ENCODE assay signal across 9 cellular contexts in genomic region chr18:48955528-48956261, GRCh38. TPM values are rescaled to one million over a fixed set of nuclear protein-coding genes. Genes with fewer than 3 reads are reported as not detected.
DNase-seq lines count a peak whose midpoint lies in the region; ATAC-seq and TF ChIP-seq lines count a peak whose summit lies in the region.
"Had no signal": no experiment of that assay in that cellular context is flagged by ENCODE, and none has a peak within 500 bp of the region (broad histone marks: within the 10 kb centered on the region; RNA-seq: fewer than 3 reads in every experiment).

No MANE protein-coding gene starts in this region.

- peaks cover 50% of the 10 kb centered on the region for H3K4me1 ChIP-seq in PC-9 (replicated peaks; ENCODE audit: insufficient read depth)
- H3K4me1 ChIP-seq in osteoblast (ENCODE audit: insufficient read depth, low read length): peaks cover 56% of the 10 kb centered on the region

- in situ Hi-C loops in KBM-7 (cut with MboI; ENCODE audit: low pct_unique_long_range_greater_than_20kb, low sequenced_read_pairs): no loop called here

- H3K4me1 Mint-ChIP-seq in CD4-positive, alpha-beta T cell (ENCODE audit: low read depth): peaks cover 30% of the 10 kb centered on the region

- H3K36me3 ChIP-seq in PC-9 (ENCODE audit: low read depth): no peaks in the 10 kb centered on the region
- H3K36me3 ChIP-seq in osteoblast (ENCODE audit: insufficient read depth, low read length): no peaks in the 10 kb centered on the region

- H3K4me3 Mint-ChIP-seq in CD4-positive, alpha-beta T cell: no peak overlapping the region

- POLR2A ChIA-PET in CD4-positive, alpha-beta T cell (lab: Charles Lee): interaction anchor here (0.9 to 2.2 kb wide), 5 partner anchors 11 to 142 kb away, joined by 3 to 10 read pairs (median 3); no protein-coding TSS in a partner anchor
- POLR2A ChIA-PET in PC-9 (lab: Charles Lee; ENCODE audit: unreplicated experiment) (interaction anchor here (0.6 to 0.8 kb wide), 3 partner anchors 36 to 66 kb away, joined by 3 to 7 read pairs (median 5); no protein-coding TSS in a partner anchor), GM10248 (lab: Yijun Ruan, JAX) (no interaction called here)

- no peak for ATAC-seq in CD4-positive, alpha-beta T cell (ENCODE audit: poor library complexity)
- ATAC-seq in esophagus mucosa: peak; percentile 2

- H3K27ac ChIP-seq in CD4-positive, alpha-beta T cell (ENCODE audit: low read depth, low read length): no peak overlapping the region
- peak overlapping the region; percentile 75 for H3K27ac ChIP-seq in PC-9
- H3K27ac ChIP-seq in osteoblast (ENCODE audit: low read depth, low read length): peak overlapping the region; percentile 96

- H3K9me3 ChIP-seq in CD4-positive, alpha-beta T cell (ENCODE audit: control insufficient read depth, low read length): no peaks in the 10 kb centered on the region
- H3K9me3 ChIP-seq in PC-9 (ENCODE audit: insufficient read depth, low read depth): no peaks in the 10 kb centered on the region
- H3K9me3 ChIP-seq in osteoblast (ENCODE audit: low read depth, low read length): no peaks in the 10 kb centered on the region

- peaks cover 12% of the 10 kb centered on the region for H3K36me3 Mint-ChIP-seq in CD4-positive, alpha-beta T cell (ENCODE audit: low read depth)

- H3K4me2 ChIP-seq in PC-9 (peak overlapping the region; percentile 58), osteoblast (ENCODE audit: insufficient read depth, low read length) (peak overlapping the region; percentile 58)

- intact Hi-C loops in CD4-positive, alpha-beta T cell (cut with DNase I, micrococcal nuclease): no loop called here
- intact Hi-C loops in PC-9 (cut with micrococcal nuclease; ENCODE audit: unreplicated experiment): no loop called here

- no peaks in the 10 kb centered on the region for H4K20me1 ChIP-seq in PC-9 (ENCODE audit: insufficient read depth)
- H4K20me1 ChIP-seq in osteoblast (ENCODE audit: insufficient read depth, low read length): peaks cover 2% of the 10 kb centered on the region

- peak overlapping the region; percentile 57 for H2AFZ ChIP-seq in PC-9
- peak overlapping the region; percentile 52 for H2AFZ ChIP-seq in osteoblast (ENCODE audit: low read length)

- TF ChIP-seq CTCF in CD4-positive, alpha-beta T cell (IDR thresholded peaks at IDR 0.05): no peak
- TF ChIP-seq CTCF in PC-9 (conservative IDR thresholded peaks at IDR 0.05) (no peak), osteoblast (IDR thresholded peaks at IDR 0.05; ENCODE audit: extremely low read depth, low read depth, low read length) (peak; percentile 11), GM10248 (IDR thresholded peaks at IDR 0.05; ENCODE audit: control extremely low read depth, extremely low read depth, low read depth, missing control alignments) (no peak)

- no TSS peak for BruUV-seq in PC-9 (replicated peaks; lab: Mats Ljungman, UMichigan)

- H3K9me2 ChIP-seq in PC-9 (ENCODE audit: insufficient read depth): no peaks in the 10 kb centered on the region

- H3F3A ChIP-seq in PC-9 (ENCODE audit: insufficient read depth, low read depth): peaks cover 38% of the 10 kb centered on the region

- no peaks in the 10 kb centered on the region for H3K9me3 Mint-ChIP-seq in CD4-positive, alpha-beta T cell

- peak overlapping the region; percentile 74 for H3K27ac Mint-ChIP-seq in CD4-positive, alpha-beta T cell

- CTCF ChIA-PET in CD4-positive, alpha-beta T cell (lab: Charles Lee): interaction anchor here (0.9 to 1.0 kb wide), 3 partner anchors 16 to 41 kb away, joined by 3 to 5 read pairs (median 3); no protein-coding TSS in a partner anchor
- CTCF ChIA-PET in PC-9 (lab: Charles Lee) (interaction anchor here (1.0 kb wide), 1 partner anchor 41 kb away, joined by 3 read pairs; no protein-coding TSS in a partner anchor), GM10248 (lab: Yijun Ruan, JAX) (interaction anchor here (1.0 to 1.1 kb wide), 2 partner anchors 15 to 73 kb away, joined by 3 read pairs; no protein-coding TSS in a partner anchor)

- H3K79me2 ChIP-seq in PC-9 (ENCODE audit: low read depth): peaks cover 10% of the 10 kb centered on the region
- H3K79me2 ChIP-seq in osteoblast (ENCODE audit: insufficient read depth, low read length): peaks cover 10% of the 10 kb centered on the region

- H3K27me3 ChIP-seq in CD4-positive, alpha-beta T cell (ENCODE audit: control insufficient read depth, insufficient read depth, low read length): no peaks in the 10 kb centered on the region
- no peaks in the 10 kb centered on the region for H3K27me3 ChIP-seq in PC-9 (ENCODE audit: insufficient read depth, low read depth)
- no peaks in the 10 kb centered on the region for H3K27me3 ChIP-seq in osteoblast (ENCODE audit: insufficient read depth, low read length)

- H3K27me3 Mint-ChIP-seq in CD4-positive, alpha-beta T cell: no peaks in the 10 kb centered on the region

- no peak overlapping the region for H3K4me3 ChIP-seq in PC-9
- peak overlapping the region; percentile 7 for H3K4me3 ChIP-seq in osteoblast (ENCODE audit: insufficient read depth, low read length)

- DNase-seq in CD4-positive, alpha-beta T cell: no peak
- DNase-seq in PC-9 (peak; percentile 65 to 92), osteoblast (ENCODE audit: insufficient read length, low spot score, missing footprints) (peak; percentile 93), KBM-7 (no peak), cerebellar cortex (ENCODE audit: low spot score) (no peak), NOMO-1 treated with dmso at 0.1 percent for 144 hours (lab: John Stamatoyannopoulos, UW; ENCODE audit: unreplicated experiment) (no peak), GM10248 (ENCODE audit: extremely low spot score) (no peak)
- DNase-seq: midbrain had no signal

RNA-seq across cellular contexts. Expression of gene SMAD7, which starts 4.9 kb away (rescaled TPM):
- total RNA-seq in CD4-positive, alpha-beta T cell: 100 to 1,000 TPM; 244 to 254 TPM
- 5.0 and 5.8 TPM in 2 replicates for total RNA-seq in PC-9 (2021)
- 3.7 TPM for total RNA-seq in esophagus mucosa
- total RNA-seq in osteoblast: 76.0 and 81.6 TPM in 2 replicates

Comparison
In these comparisons a context has a peak if more than half of its experiments do, and no peak if none do; other contexts are left out.
1. DNase-seq: peak in PC-9 (2 of 2) and osteoblast (single experiment); none in CD4-positive, alpha-beta T cell (0 of 10), KBM-7 (single experiment), cerebellar cortex (single experiment), NOMO-1 treated with dmso at 0.1 percent for 144 hours (single experiment) and GM10248 (single experiment).
2. RNA of gene SMAD7, which starts 4.9 kb away (total RNA-seq): 244 to 254 TPM in CD4-positive, alpha-beta T cell and 76.0 to 81.6 TPM in osteoblast; 5.0 to 5.8 TPM in PC-9 and 3.7 TPM in esophagus mucosa (single experiment); every median in the first group is over 10 times any median in the second.